Comparison of ENCODE assay signal across 8 cellular contexts in the genomic region with DNA sequence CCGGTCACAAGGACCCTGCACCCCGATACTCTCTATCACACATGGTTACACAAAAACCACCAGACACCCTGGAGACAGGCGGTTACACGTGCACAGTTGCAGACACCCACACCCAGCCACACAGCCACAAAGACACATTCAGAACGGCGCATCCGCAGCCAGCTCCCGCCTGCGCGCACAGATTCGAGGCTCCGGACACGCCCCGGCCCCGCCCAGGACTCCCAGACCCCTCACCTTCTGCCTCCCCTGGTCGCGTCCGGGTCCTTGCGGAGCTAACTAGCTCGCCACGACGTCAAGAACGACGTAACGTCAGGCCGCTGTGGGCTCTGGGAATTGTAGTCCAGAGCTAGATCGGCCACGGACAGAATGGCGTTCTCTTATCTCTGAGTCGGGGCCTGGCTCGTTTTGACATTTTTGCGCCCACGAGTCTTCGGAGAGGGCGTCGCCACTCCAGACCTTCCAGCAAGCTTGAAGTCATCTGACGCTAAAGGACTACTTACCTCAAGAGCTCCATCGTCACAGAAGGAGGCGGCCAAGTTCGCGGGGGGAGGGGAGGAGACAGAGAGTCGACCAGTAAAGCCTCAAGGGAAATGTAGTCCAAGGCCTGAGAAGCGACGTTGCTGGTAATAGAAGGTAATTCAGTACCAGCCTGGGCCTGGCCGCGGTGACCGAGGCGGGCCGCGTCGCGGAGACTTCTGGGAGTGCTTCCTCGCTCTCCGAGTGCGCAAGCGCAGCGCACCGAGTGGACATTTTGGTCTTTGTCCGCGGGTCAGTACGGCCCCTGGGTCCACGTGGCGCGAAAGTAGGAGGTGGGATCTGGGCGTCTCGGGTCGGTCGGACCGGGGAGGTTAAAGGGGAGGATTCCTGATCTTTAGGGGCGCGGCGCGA. TPM values are rescaled to one million over a fixed set of nuclear protein-coding genes. Genes with fewer than 3 reads are reported as not detected.
DNase-seq lines count a peak whose midpoint lies in the region; ATAC-seq, FAIRE-seq and TF ChIP-seq lines count a peak whose summit lies in the region.

A gene (plus strand): TSS at position 719 of the 888 bp plus-strand sequence. CDS start 21,335 bp downstream, outside the sequence.
A gene (minus strand): TSS at position 278 of the 888 bp plus-strand sequence. CDS start 12,680 bp downstream, outside the sequence.

- DNase-seq in CD4-positive, CD25-positive, alpha-beta regulatory T cell = peak; percentile 93 to 99 (median 97)
- peak; percentile 100 for DNase-seq in NCI-H748 (lab: John Stamatoyannopoulos, UW; ENCODE audit: unreplicated experiment)
- peak; percentile 90 to 95 for DNase-seq in activated CD4-positive, alpha-beta T cell treated with anti-CD3 and anti-CD28 coated beads, Interleukin-2, amount 50 U/mL, for 24 hours (ENCODE audit: low read depth in 1 of 2, low spot score in 1 of 2)
- DNase-seq in dorsolateral prefrontal cortex = peak; percentile 96 to 99 (median 98)
- DNase-seq in HepG2 (ENCODE audit: low spot score) = peak; percentile 98
- peak; percentile 93 for DNase-seq in stimulated activated CD4-positive, alpha-beta T cell treated with anti-CD3 and anti-CD28 coated beads, Interleukin-2, amount 100 ng/mL, for 48 hours

- WGBS in HepG2 (ENCODE audit: low lambda C conversion rate) = 0% methylated on average over 32 of the region's 73 CpGs

- POLR2A ChIA-PET in HepG2 (lab: Yijun Ruan, JAX) = interaction anchor here (0.7 to 2.3 kb wide), 17 partner anchors 9 to 1565 kb away, joined by 3 to 33 read pairs (median 6); a partner anchor contains a TSS

- peaks cover 0 to 7% (median 0%) of the 10 kb centered on the region in 7 donors for H3K9me3 Mint-ChIP-seq in CD4-positive, CD25-positive, alpha-beta regulatory T cell

- TF ChIP-seq EP300 in HepG2 (IDR thresholded peaks at IDR 0.05; ENCODE audit: low read depth in 2 of 2, low read length in 2 of 2) = no peak
- no peak; the same call in 1 of the 2 replicates for TF ChIP-seq EP300 in HepG2 (CRISPR knock-in tag; IDR thresholded peaks at IDR 0.05; ENCODE audit: borderline replicate concordance)

- TF ChIP-seq POLR2A in HepG2 (IDR thresholded peaks at IDR 0.05; ENCODE audit: insufficient read depth in 1 of 2, low read depth in 2 of 2, low read length in 2 of 2) = peak; percentile 55 to 91; a peak in 3 of 4 replicates

- no peak within 1 kb of the TSS for H3K27ac Mint-ChIP-seq in CD4-positive, CD25-positive, alpha-beta regulatory T cell

- peak within 1 kb of the TSS; percentile 95 for H2AFZ ChIP-seq in HepG2 (ENCODE audit: low read length)

- intact Hi-C loops in dorsolateral prefrontal cortex (cut with DNase I) = no loop called here
- intact Hi-C loops in HepG2 (cut with micrococcal nuclease; ENCODE audit: unreplicated experiment) = loop anchor here (1.0 to 5.0 kb wide), 2 partner anchors 275 to 863 kb away; a partner anchor contains a TSS

- ATAC-seq in CD4-positive, CD25-positive, alpha-beta regulatory T cell (ENCODE audit: low read depth in 2 of 2) = peak; percentile 89 to 92
- ATAC-seq in GM19397 (IDR thresholded peaks at IDR 0.05; ENCODE audit: unreplicated experiment) (peak; percentile 91), HG03558 (IDR thresholded peaks at IDR 0.05; ENCODE audit: extremely low read depth, unreplicated experiment) (peak; percentile 63), HepG2 (peak; percentile 96)

- no TSS peak for BruUV-seq in HepG2 (replicated peaks; lab: Mats Ljungman, UMichigan)

- peak within 1 kb of the TSS; percentile 97 for H3K4me3 ChIP-seq in CD4-positive, CD25-positive, alpha-beta regulatory T cell (ENCODE audit: low read depth, low read length)
- H3K4me3 ChIP-seq in dorsolateral prefrontal cortex = peak within 1 kb of the TSS; percentile 70 to 99 (median 91)
- peak within 1 kb of the TSS; percentile 78 to 97 (median 80) for H3K4me3 ChIP-seq in HepG2 (replicated peaks in 1 of 3; ENCODE audit: insufficient read depth in 1 of 3, low read depth in 2 of 3, low read length in 3 of 3)

- H3K36me3 ChIP-seq in CD4-positive, CD25-positive, alpha-beta regulatory T cell (ENCODE audit: control insufficient read depth, insufficient read depth, low read length) = peaks cover 10% of the 10 kb centered on the region
- H3K36me3 ChIP-seq in HepG2 (replicated peaks in 1 of 2; ENCODE audit: control insufficient read depth in 1 of 2, insufficient read depth in 2 of 2, low read length in 2 of 2) = peaks cover 0 to 4% of the 10 kb centered on the region in 2 experiments; a peak in 1 of 5 replicates

- no peak for TF ChIP-seq RAD21 in HepG2 (CRISPR knock-in tag; IDR thresholded peaks at IDR 0.05)

- peak within 1 kb of the TSS; percentile 97 for H3K4me2 ChIP-seq in HepG2 (ENCODE audit: low read depth, low read length)

- peak within 1 kb of the TSS; percentile 99 for H3K9ac ChIP-seq in HepG2 (ENCODE audit: insufficient read depth, low read depth, low read length)

- H3K27ac ChIP-seq in CD4-positive, CD25-positive, alpha-beta regulatory T cell (ENCODE audit: insufficient read depth, low read length, poor library complexity, severe bottlenecking) = peak within 1 kb of the TSS; percentile 96
- peak within 1 kb of the TSS; percentile 92 to 100 (median 98) for H3K27ac ChIP-seq in dorsolateral prefrontal cortex
- H3K27ac ChIP-seq in HepG2 (ENCODE audit: extremely low read length, insufficient read depth, low read length) = peak within 1 kb of the TSS; percentile 98

- peak; percentile 91 for FAIRE-seq in HepG2 (lab: Jason Lieb, UNC)

- CTCF ChIA-PET in HepG2 (lab: Yijun Ruan, JAX; ENCODE audit: low intra/inter-chr PET ratio, low total read pairs) = no interaction called here

- H3K36me3 Mint-ChIP-seq in CD4-positive, CD25-positive, alpha-beta regulatory T cell = peaks cover 14% of the 10 kb centered on the region

- H4K20me1 ChIP-seq in HepG2 (ENCODE audit: insufficient read depth, low read length) = peaks cover 4% of the 10 kb centered on the region

- no peak within 1 kb of the TSS for H3K4me3 Mint-ChIP-seq in CD4-positive, CD25-positive, alpha-beta regulatory T cell

- in situ Hi-C loops in HepG2 (cut with HindIII; ENCODE audit: extremely low pct_ligation_motif_present, low pct_unique_long_range_greater_than_20kb) = no loop called here

- no peaks in the 10 kb centered on the region for H3K27me3 ChIP-seq in CD4-positive, CD25-positive, alpha-beta regulatory T cell (ENCODE audit: control insufficient read depth, insufficient read depth, low read length)
- H3K27me3 ChIP-seq in dorsolateral prefrontal cortex (no peaks in the 10 kb centered on the region), HepG2 (ENCODE audit: control insufficient read depth in 1 of 2, insufficient read depth in 2 of 2, low read length in 2 of 2) (peaks cover 0 to 3% of the 10 kb centered on the region in 2 experiments; a peak in 1 of 5 replicates)

- H3K27me3 Mint-ChIP-seq in CD4-positive, CD25-positive, alpha-beta regulatory T cell = no peaks in the 10 kb centered on the region

- H3K4me1 Mint-ChIP-seq in CD4-positive, CD25-positive, alpha-beta regulatory T cell = peaks cover 0 to 26% (median 13%) of the 10 kb centered on the region in 4 donors

- H3K4me1 ChIP-seq in CD4-positive, CD25-positive, alpha-beta regulatory T cell (ENCODE audit: control insufficient read depth, insufficient read depth, low read length, poor library complexity, severe bottlenecking) = peaks cover 18% of the 10 kb centered on the region
- peaks cover 41% of the 10 kb centered on the region for H3K4me1 ChIP-seq in HepG2 (ENCODE audit: insufficient read depth, low read length)

- TF ChIP-seq CTCF in dorsolateral prefrontal cortex (IDR thresholded peaks at IDR 0.05 in 54 of 56, conservative IDR thresholded peaks at IDR 0.05 in 2 of 56; ENCODE audit: low read depth in 1 of 56, partially characterized antibody in 56 of 56) = peak in 31 of 56 donors; percentile 8 to 51 (median 25)
- TF ChIP-seq CTCF in HepG2 (CRISPR knock-in tag; IDR thresholded peaks at IDR 0.05) = peak; percentile 4; the same call in 1 of the 2 replicates

- H3K79me2 ChIP-seq in HepG2 (ENCODE audit: insufficient read depth, low read length) = peaks cover 47% of the 10 kb centered on the region

- peaks cover 3 to 5% of the 10 kb centered on the region in 2 experiments for H3K9me3 ChIP-seq in CD4-positive, CD25-positive, alpha-beta regulatory T cell (ENCODE audit: control insufficient read depth in 2 of 2, low read length in 2 of 2)
- H3K9me3 ChIP-seq in HepG2 (ENCODE audit: low read length) = no peaks in the 10 kb centered on the region

RNA-seq across cellular contexts. Expression of the first gene that starts in this region (rescaled TPM):
- 26.4 TPM for total RNA-seq in CD4-positive, CD25-positive, alpha-beta regulatory T cell
- polyA plus RNA-seq in CD4-positive, CD25-positive, alpha-beta regulatory T cell = 10 to 100 TPM; 54.5 to 67.2 (median 60.6) TPM
- 100 to 1,000 TPM in 1 of 120 experiments, 10 to 100 TPM in 119; 35.9 to 116 (median 55.5) TPM for total RNA-seq in dorsolateral prefrontal cortex
- total RNA-seq in HepG2 (2016; rRNA removed; fragmentation: Illumina TruSeq; extraction: Trizol) = 52.7 and 93.3 TPM in 2 replicates
- total RNA-seq in HepG2 (2016; cell fraction: cytosol; rRNA removed; fragmentation: Illumina TruSeq; extraction: Trizol; ENCODE audit: low read depth) = 7.1 and 7.2 TPM in 2 replicates
- total RNA-seq in HepG2 (2016; cell fraction: insoluble cytoplasmic fraction; rRNA removed; fragmentation: Illumina TruSeq; extraction: Trizol) = 53.6 and 86.2 TPM in 2 replicates
- total RNA-seq in HepG2 (2016; cell fraction: membrane; rRNA removed; fragmentation: Illumina TruSeq; extraction: Trizol) = 33.9 and 37.0 TPM in 2 replicates
- total RNA-seq in HepG2 (2016; cell fraction: nucleus; rRNA removed; fragmentation: Illumina TruSeq; extraction: Trizol) = 30.3 and 37.2 TPM in 2 replicates
- polyA plus RNA-seq in HepG2 (2011; rRNA removed) = 26.8 and 28.4 TPM in 2 replicates
- 12.6 and 22.7 TPM in 2 replicates for polyA plus RNA-seq in HepG2 (2011; cell fraction: cytosol; rRNA removed)
- 11.3 and 18.6 TPM in 2 replicates for polyA plus RNA-seq in HepG2 (2011; cell fraction: nucleus; rRNA removed)
- 47.9 and 48.1 TPM in 2 replicates for polyA plus RNA-seq in HepG2 (2012)
- polyA plus RNA-seq in HepG2 (2016; cell fraction: cytosol; fragmentation: Illumina TruSeq; extraction: Trizol; ENCODE audit: low read depth) = 3.7 and 4.0 TPM in 2 replicates
- polyA plus RNA-seq in HepG2 (2016; cell fraction: insoluble cytoplasmic fraction; fragmentation: Illumina TruSeq; extraction: Trizol; ENCODE audit: low read depth) = 71.0 and 81.5 TPM in 2 replicates
- 15.3 and 15.4 TPM in 2 replicates for polyA plus RNA-seq in HepG2 (2016; cell fraction: membrane; fragmentation: Illumina TruSeq; extraction: Trizol; ENCODE audit: low read depth)
- polyA plus RNA-seq in HepG2 (2016; cell fraction: nucleus; fragmentation: Illumina TruSeq; extraction: Trizol; ENCODE audit: insufficient read depth, low read depth) = 56.6 and 59.5 TPM in 2 replicates
- 8.8 and 18.0 TPM in 2 replicates for polyA minus RNA-seq in HepG2 (2011; rRNA and poly(A)+ RNA removed; ENCODE audit: low replicate concordance)
- 25.7 and 28.9 TPM in 2 replicates for polyA minus RNA-seq in HepG2 (2011; cell fraction: cytosol; rRNA and poly(A)+ RNA removed)
- polyA minus RNA-seq in HepG2 (2011; cell fraction: nucleus; rRNA and poly(A)+ RNA removed) = 31.7 and 48.7 TPM in 2 replicates

RNA-seq across cellular contexts. Expression of the second gene that starts in this region (rescaled TPM):
- total RNA-seq in CD4-positive, CD25-positive, alpha-beta regulatory T cell = 5.7 TPM
- polyA plus RNA-seq in CD4-positive, CD25-positive, alpha-beta regulatory T cell = 1 to 10 TPM; 1.0 to 3.5 (median 2.4) TPM
- 10 to 100 TPM in 117 of 120 experiments, 1 to 10 TPM in 3; 9.6 to 25.4 (median 14.5) TPM for total RNA-seq in dorsolateral prefrontal cortex
- total RNA-seq in HepG2 (2016; rRNA removed; fragmentation: Illumina TruSeq; extraction: Trizol) = 5.2 and 6.0 TPM in 2 replicates
- total RNA-seq in HepG2 (2016; cell fraction: cytosol; rRNA removed; fragmentation: Illumina TruSeq; extraction: Trizol; ENCODE audit: low read depth) = 2.6 and 3.3 TPM in 2 replicates
- 5.1 and 5.7 TPM in 2 replicates for total RNA-seq in HepG2 (2016; cell fraction: insoluble cytoplasmic fraction; rRNA removed; fragmentation: Illumina TruSeq; extraction: Trizol)
- total RNA-seq in HepG2 (2016; cell fraction: membrane; rRNA removed; fragmentation: Illumina TruSeq; extraction: Trizol) = 3.8 and 4.2 TPM in 2 replicates
- total RNA-seq in HepG2 (2016; cell fraction: nucleus; rRNA removed; fragmentation: Illumina TruSeq; extraction: Trizol) = 3.8 and 5.4 TPM in 2 replicates
- 1.8 and 2.1 TPM in 2 replicates for polyA plus RNA-seq in HepG2 (2011; rRNA removed)
- polyA plus RNA-seq in HepG2 (2011; cell fraction: cytosol; rRNA removed) = 0.95 and 1.4 TPM in 2 replicates
- polyA plus RNA-seq in HepG2 (2011; cell fraction: nucleus; rRNA removed) = 2.5 and 3.3 TPM in 2 replicates
- polyA plus RNA-seq in HepG2 (2012) = 2.3 and 2.4 TPM in 2 replicates
- 0.63 and 0.91 TPM in 2 replicates for polyA plus RNA-seq in HepG2 (2016; cell fraction: cytosol; fragmentation: Illumina TruSeq; extraction: Trizol; ENCODE audit: low read depth)
- polyA plus RNA-seq in HepG2 (2016; cell fraction: insoluble cytoplasmic fraction; fragmentation: Illumina TruSeq; extraction: Trizol; ENCODE audit: low read depth) = 3.6 and 3.8 TPM in 2 replicates
- polyA plus RNA-seq in HepG2 (2016; cell fraction: membrane; fragmentation: Illumina TruSeq; extraction: Trizol; ENCODE audit: low read depth) = 1.5 and 1.6 TPM in 2 replicates
- 4.5 and 4.8 TPM in 2 replicates for polyA plus RNA-seq in HepG2 (2016; cell fraction: nucleus; fragmentation: Illumina TruSeq; extraction: Trizol; ENCODE audit: insufficient read depth, low read depth)
- 2.0 and 2.7 TPM in 2 replicates for polyA minus RNA-seq in HepG2 (2011; rRNA and poly(A)+ RNA removed; ENCODE audit: low replicate concordance)
- 1.2 and 2.2 TPM in 2 replicates for polyA minus RNA-seq in HepG2 (2011; cell fraction: cytosol; rRNA and poly(A)+ RNA removed)
- polyA minus RNA-seq in HepG2 (2011; cell fraction: nucleus; rRNA and poly(A)+ RNA removed) = 5.4 and 7.6 TPM in 2 replicates

Comparison
In these comparisons a context has a peak if more than half of its experiments do, and no peak if none do; other contexts are left out.
1. Peak in every context shown above with its lines: DNase-seq, ATAC-seq, H3K4me3 ChIP-seq and H3K27ac ChIP-seq.